Comparison of ENCODE assay signal across 37 cellular contexts in genomic region chr10:131337656-131338055, GRCh38. TPM values are rescaled to one million over a fixed set of nuclear protein-coding genes. Genes with fewer than 3 reads are reported as not detected.
"Had no signal": no experiment of that assay in that cellular context is flagged by ENCODE, and none has a peak within 500 bp of the region (broad histone marks: within the 10 kb centered on the region; RNA-seq: fewer than 3 reads in every experiment).

No MANE protein-coding gene starts in this region.

- DNase-seq: Karpas-422, Kasumi-1, MM.1S, MV-4-11, NCI-H1048, NCI-H1092, NCI-H1092 treated with DMSO at 0.1 percent for 48 hours, NCI-H1105, NCI-H1105 treated with DMSO at 0.1 percent for 48 hours, NCI-H1417, NCI-H1417 treated with DMSO at 0.1 percent for 48 hours, NCI-H1436, NCI-H1436 treated with DMSO at 0.1 percent for 48 hours, NCI-H146, NCI-H1694, NCI-H1694 treated with DMSO at 0.1 percent for 48 hours, NCI-H187, NCI-H187 treated with DMSO at 0.1 percent for 48 hours, NCI-H1930, NCI-H2029, NCI-H2029 treated with DMSO at 0.1 percent for 48 hours, NCI-H2081, NCI-H2081 treated with DMSO at 0.1 percent for 48 hours, NCI-H2107, NCI-H2171, NCI-H2171 treated with DMSO at 0.1 percent for 48 hours, NCI-H2227 treated with DMSO at 0.1 percent for 48 hours, NCI-H226, NCI-H345, NCI-H446, NCI-H446 treated with DMSO at 0.1 percent for 48 hours, NCI-H510A, NCI-H510A treated with DMSO at 0.1 percent for 48 hours, NCI-H524 had no signal

RNA-seq across cellular contexts. Expression of gene TCERG1L, which starts 26.1 kb away (rescaled TPM):
- total RNA-seq: LHCN-M2, M059J, MCF 10A had no signal
